11 cellular contexts compared by ENCODE assay signal in the genomic region with DNA sequence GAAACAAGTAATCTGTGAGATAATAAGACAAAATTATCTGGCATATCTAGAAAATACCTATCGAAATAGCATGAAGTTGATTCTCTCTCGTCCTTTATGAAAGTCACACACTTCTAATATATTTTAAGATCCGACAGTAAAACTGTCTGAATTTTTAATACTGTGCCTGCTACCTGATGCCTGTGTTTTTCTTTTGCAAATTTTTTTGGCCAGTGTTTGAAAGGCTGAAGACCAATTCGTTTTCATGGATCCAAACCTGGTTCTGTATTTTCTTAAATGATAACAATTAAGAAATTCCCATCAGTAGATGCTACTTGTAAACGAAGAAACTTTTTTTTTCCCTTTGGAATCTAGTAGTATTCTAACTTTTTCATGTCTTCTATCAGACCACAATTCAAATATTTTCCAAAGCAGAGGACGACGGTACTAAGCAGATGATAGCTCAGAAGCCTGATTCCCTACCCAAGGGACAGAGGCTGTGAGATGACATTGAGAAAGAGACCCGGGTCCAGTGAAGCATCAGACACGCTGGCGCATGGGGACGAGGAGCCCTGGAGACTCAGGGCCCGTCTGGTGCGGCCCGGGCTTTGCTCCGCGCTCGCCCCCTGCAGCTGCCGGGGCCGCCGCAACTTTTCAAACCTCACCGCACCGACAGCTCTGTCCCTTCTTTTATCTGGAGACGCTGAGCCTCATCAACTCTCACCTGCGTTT. TPM values are rescaled to one million over a fixed set of nuclear protein-coding genes. Genes with fewer than 3 reads are reported as not detected.
A peak's percentile ranks its signal among the peaks of the same experiment; 100 is the strongest.
DNase-seq lines count a peak whose midpoint lies in the region; ATAC-seq and TF ChIP-seq lines count a peak whose summit lies in the region.
"Had no signal": no experiment of that assay in that cellular context is flagged by ENCODE, and none has a peak within 500 bp of the region (broad histone marks: within the 10 kb centered on the region; RNA-seq: fewer than 3 reads in every experiment).

No MANE protein-coding gene starts in this region.

- H3K4me3 ChIP-seq in adipocyte (ENCODE audit: low read length) (no peak overlapping the region), iPS-20b (ENCODE audit: low read length) (peak overlapping the region; percentile 83)
- H3K4me3 ChIP-seq: lung had no signal

- H3K4me1 ChIP-seq in adipocyte (ENCODE audit: control insufficient read depth, insufficient read depth, low read length) (no peaks in the 10 kb centered on the region), iPS-20b (ENCODE audit: insufficient read depth, low read length) (peaks cover 3% of the 10 kb centered on the region; the same call in 1 of the 2 replicates)

- H3K9ac ChIP-seq in adipocyte (ENCODE audit: low read length) = no peak overlapping the region
- H3K9ac ChIP-seq in iPS-20b (ENCODE audit: low read depth, low read length) = peak overlapping the region; percentile 62; the same call in 1 of the 2 replicates

- POLR2A ChIA-PET in activated CD8-positive, alpha-beta T cell treated with anti-CD3 and anti-CD28 coated beads for 36 hours (lab: Charles Lee) = no interaction called here

- no peak for TF ChIP-seq CTCF in activated CD8-positive, alpha-beta T cell treated with anti-CD3 and anti-CD28 coated beads for 36 hours (IDR thresholded peaks at IDR 0.05)

- H3K4me3 Mint-ChIP-seq in stimulated activated naive B cell treated with anti-CD40 and anti-IgM and Interleukin-4, amounts not matched to agents 10 μg/mL and 1 μg/mL and 100 μg/mL, for 72 hours = peak overlapping the region in 1 of 2 donors; percentile 72
- H3K4me3 Mint-ChIP-seq in activated CD8-positive, alpha-beta T cell treated with anti-CD3 and anti-CD28 coated beads for 36 hours = no peak overlapping the region
- H3K4me3 Mint-ChIP-seq: activated CD4-positive, alpha-beta memory T cell treated with anti-CD3 and anti-CD28 coated beads for 36 hours; central memory CD8-positive, alpha-beta T cell had no signal

- H3K36me3 Mint-ChIP-seq in stimulated activated naive B cell treated with anti-CD40 and anti-IgM and Interleukin-4, amounts not matched to agents 10 μg/mL and 1 μg/mL and 100 μg/mL, for 72 hours = peaks cover 9 to 14% of the 10 kb centered on the region in 2 donors
- H3K36me3 Mint-ChIP-seq in activated CD8-positive, alpha-beta T cell treated with anti-CD3 and anti-CD28 coated beads for 36 hours (ENCODE audit: low read depth) = peaks cover 2% of the 10 kb centered on the region

- CTCF ChIA-PET in activated CD8-positive, alpha-beta T cell treated with anti-CD3 and anti-CD28 coated beads for 36 hours (lab: Charles Lee) = interaction anchor here (1.7 kb wide), 1 partner anchor 9 kb away, joined by 5 read pairs; no protein-coding TSS in a partner anchor

- ATAC-seq in stimulated activated naive B cell treated with anti-CD40 and anti-IgM and Interleukin-4, amounts not matched to agents 10 μg/mL and 1 μg/mL and 100 μg/mL, for 72 hours (replicated peaks) = peak; percentile 23 to 42
- ATAC-seq in activated CD8-positive, alpha-beta T cell treated with anti-CD3 and anti-CD28 coated beads for 36 hours = no peak

- H3K9me3 ChIP-seq in adipocyte (ENCODE audit: control insufficient read depth, low read length) = peaks cover 12% of the 10 kb centered on the region
- 0 out of 2 replicates have a peak, but pooled peaks cover 3% of the 10 kb centered on the region for H3K9me3 ChIP-seq in iPS-20b (ENCODE audit: insufficient read depth, low read depth, low read length)

- peaks cover 70 to 88% of the 10 kb centered on the region in 2 donors for H3K27me3 Mint-ChIP-seq in stimulated activated naive B cell treated with anti-CD40 and anti-IgM and Interleukin-4, amounts not matched to agents 10 μg/mL and 1 μg/mL and 100 μg/mL, for 72 hours
- H3K27me3 Mint-ChIP-seq in activated CD8-positive, alpha-beta T cell treated with anti-CD3 and anti-CD28 coated beads for 36 hours = peaks cover 62% of the 10 kb centered on the region

- intact Hi-C loops in activated CD8-positive, alpha-beta T cell treated with anti-CD3 and anti-CD28 coated beads for 36 hours (cut with micrococcal nuclease) = no loop called here

- H3K27me3 ChIP-seq in adipocyte (replicated peaks; ENCODE audit: control insufficient read depth, insufficient read depth, low read length) = peaks cover 64% of the 10 kb centered on the region
- peaks cover 33% of the 10 kb centered on the region for H3K27me3 ChIP-seq in iPS-20b (ENCODE audit: insufficient read depth, low read length)

- H3K36me3 ChIP-seq in adipocyte (ENCODE audit: control insufficient read depth, insufficient read depth, low read length, severe bottlenecking) (no peaks in the 10 kb centered on the region), iPS-20b (ENCODE audit: insufficient read depth, low read depth, low read length) (no peaks in the 10 kb centered on the region)

- H3K27ac Mint-ChIP-seq in stimulated activated naive B cell treated with anti-CD40 and anti-IgM and Interleukin-4, amounts not matched to agents 10 μg/mL and 1 μg/mL and 100 μg/mL, for 72 hours = no peak overlapping the region
- H3K27ac Mint-ChIP-seq in activated CD8-positive, alpha-beta T cell treated with anti-CD3 and anti-CD28 coated beads for 36 hours = no peak overlapping the region
- H3K27ac Mint-ChIP-seq: activated CD4-positive, alpha-beta memory T cell treated with anti-CD3 and anti-CD28 coated beads for 36 hours had no signal

- DNase-seq in NCI-H1417 (lab: John Stamatoyannopoulos, UW) = peak in 2 of 3 experiments; percentile 47 to 56
- no peak for DNase-seq in NCI-H1417 treated with DMSO at 0.1 percent for 48 hours (lab: John Stamatoyannopoulos, UW)
- peak; percentile 28 for DNase-seq in adipocyte (ENCODE audit: low read depth)
- no peak for DNase-seq in stimulated activated naive B cell treated with anti-CD40 and anti-IgM and Interleukin-4, amounts not matched to agents 10 μg/mL and 1 μg/mL and 100 μg/mL, for 72 hours
- DNase-seq in activated CD8-positive, alpha-beta T cell treated with anti-CD3 and anti-CD28 coated beads for 36 hours = no peak
- no peak for DNase-seq in germinal center (ENCODE audit: low spot score)
- DNase-seq in stimulated activated CD4-positive, alpha-beta T cell treated with anti-CD3 and anti-CD28 coated beads, Interleukin-4, amount 100 ng/mL, for 4 hours = no peak
- DNase-seq: activated CD4-positive, alpha-beta memory T cell treated with anti-CD3 and anti-CD28 coated beads for 36 hours had no signal

- H3K4me1 Mint-ChIP-seq in stimulated activated naive B cell treated with anti-CD40 and anti-IgM and Interleukin-4, amounts not matched to agents 10 μg/mL and 1 μg/mL and 100 μg/mL, for 72 hours = peaks cover 0 to 9% of the 10 kb centered on the region in 2 donors
- peaks cover 2% of the 10 kb centered on the region for H3K4me1 Mint-ChIP-seq in activated CD8-positive, alpha-beta T cell treated with anti-CD3 and anti-CD28 coated beads for 36 hours (ENCODE audit: low read depth)
- H3K4me1 Mint-ChIP-seq: central memory CD8-positive, alpha-beta T cell had no signal

- H3K27ac ChIP-seq in iPS-20b (ENCODE audit: low read length) = no peak overlapping the region

- H3K9me3 Mint-ChIP-seq in stimulated activated naive B cell treated with anti-CD40 and anti-IgM and Interleukin-4, amounts not matched to agents 10 μg/mL and 1 μg/mL and 100 μg/mL, for 72 hours = peaks cover 8 to 17% of the 10 kb centered on the region in 2 donors
- H3K9me3 Mint-ChIP-seq in activated CD8-positive, alpha-beta T cell treated with anti-CD3 and anti-CD28 coated beads for 36 hours = peaks cover 12% of the 10 kb centered on the region
- H3K9me3 Mint-ChIP-seq: central memory CD8-positive, alpha-beta T cell had no signal

RNA-seq across cellular contexts. Expression of gene PABPC3, which starts 49.5 kb away (rescaled TPM):
- 1 to 10 TPM; 1.8 to 1.9 TPM for total RNA-seq in activated CD8-positive, alpha-beta T cell treated with anti-CD3 and anti-CD28 coated beads for 36 hours

Comparison
In these comparisons a context has a peak if more than half of its experiments do, and no peak if none do; other contexts are left out.
1. DNase-seq: peak in NCI-H1417 (2 of 3) and adipocyte (single experiment); none in NCI-H1417 treated with DMSO at 0.1 percent for 48 hours (single experiment), stimulated activated naive B cell treated with anti-CD40 and anti-IgM and Interleukin-4, amounts not matched to agents 10 μg/mL and 1 μg/mL and 100 μg/mL, for 72 hours (single experiment), activated CD8-positive, alpha-beta T cell treated with anti-CD3 and anti-CD28 coated beads for 36 hours (single experiment), germinal center (single experiment) and stimulated activated CD4-positive, alpha-beta T cell treated with anti-CD3 and anti-CD28 coated beads, Interleukin-4, amount 100 ng/mL, for 4 hours (0 of 2).